1 cellular context compared by ENCODE assay signal in the genomic region with DNA sequence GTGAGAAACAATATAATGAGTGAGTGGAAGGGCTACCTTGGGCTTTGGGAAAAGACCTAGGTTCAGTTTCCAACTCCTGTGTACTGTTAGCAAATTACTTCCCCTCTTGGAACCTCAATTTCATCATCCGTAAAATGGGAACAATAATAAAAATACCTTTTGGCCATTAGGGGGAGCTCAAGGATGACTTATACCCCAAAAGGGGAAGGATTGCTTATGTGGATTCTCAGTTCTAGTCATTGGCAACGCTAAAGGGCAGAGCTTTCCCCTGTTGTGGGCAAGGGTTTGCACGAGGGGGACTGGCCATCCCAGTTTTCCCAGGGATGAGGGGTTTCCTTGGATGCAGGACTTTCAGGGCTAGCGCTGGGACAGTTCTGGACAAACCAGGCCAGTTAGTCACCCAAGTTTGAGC.
TF ChIP-seq lines count a peak whose summit lies in the region.

No MANE protein-coding gene starts in this region.

TF ChIP-seq in K562, 482 proteins besides CTCF, POLR2A, EP300 and RAD21:
- TF ChIP-seq KDM1A (IDR thresholded peaks at IDR 0.05) = peak; percentile 76 to 90
- TF ChIP-seq ESRRA (IDR thresholded peaks at IDR 0.05; ENCODE audit: borderline replicate concordance, low read depth) = peak; percentile 71; the same call in 1 of the 2 replicates
- peak; percentile 86; the same call in 1 of the 2 replicates for TF ChIP-seq HDAC2 (IDR thresholded peaks at IDR 0.05)
- peak in 1 of 2 experiments; percentile 61; a peak in 1 of 3 replicates for TF ChIP-seq CBX3 (IDR thresholded peaks at IDR 0.05; ENCODE audit: borderline replicate concordance in 1 of 2, low read length in 2 of 2)
- TF ChIP-seq, protein P1, sequence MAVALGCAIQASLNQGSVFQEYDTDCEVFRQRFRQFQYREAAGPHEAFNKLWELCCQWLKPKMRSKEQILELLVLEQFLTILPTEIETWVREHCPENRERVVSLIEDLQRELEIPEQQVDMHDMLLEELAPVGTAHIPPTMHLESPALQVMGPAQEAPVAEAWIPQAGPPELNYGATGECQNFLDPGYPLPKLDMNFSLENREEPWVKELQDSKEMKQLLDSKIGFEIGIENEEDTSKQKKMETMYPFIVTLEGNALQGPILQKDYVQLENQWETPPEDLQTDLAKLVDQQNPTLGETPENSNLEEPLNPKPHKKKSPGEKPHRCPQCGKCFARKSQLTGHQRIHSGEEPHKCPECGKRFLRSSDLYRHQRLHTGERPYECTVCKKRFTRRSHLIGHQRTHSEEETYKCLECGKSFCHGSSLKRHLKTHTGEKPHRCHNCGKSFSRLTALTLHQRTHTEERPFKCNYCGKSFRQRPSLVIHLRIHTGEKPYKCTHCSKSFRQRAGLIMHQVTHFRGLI (CRISPR knock-in tag; IDR thresholded peaks at IDR 0.05) = no peak
- TF ChIP-seq BACH1 (tag; IDR thresholded peaks at IDR 0.05) = no peak
- TF ChIP-seq ADNP (tag; IDR thresholded peaks at IDR 0.05) = peak; percentile 98
- no peak for TF ChIP-seq ZNF785 (CRISPR knock-in tag; IDR thresholded peaks at IDR 0.05)
- 0 out of 2 replicates have a peak, but pooled peaks have one; percentile 10 for TF ChIP-seq NFIC (IDR thresholded peaks at IDR 0.05)
- peak; percentile 27; the same call in 1 of the 2 replicates for TF ChIP-seq CEBPB (tag; IDR thresholded peaks at IDR 0.05)
- TF ChIP-seq TARDBP (IDR thresholded peaks at IDR 0.05) = no peak
- TF ChIP-seq SP1 (CRISPR knock-in tag; IDR thresholded peaks at IDR 0.05) = no peak
- TF ChIP-seq, protein P2, sequence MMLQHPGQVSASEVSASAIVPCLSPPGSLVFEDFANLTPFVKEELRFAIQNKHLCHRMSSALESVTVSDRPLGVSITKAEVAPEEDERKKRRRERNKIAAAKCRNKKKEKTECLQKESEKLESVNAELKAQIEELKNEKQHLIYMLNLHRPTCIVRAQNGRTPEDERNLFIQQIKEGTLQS (IDR thresholded peaks at IDR 0.05) = peak; percentile 45; the same call in 1 of the 2 replicates
- TF ChIP-seq, protein P2 (CRISPR knock-in tag; conservative IDR thresholded peaks at IDR 0.05) = no peak
- no peak for TF ChIP-seq ZNF589 (CRISPR knock-in tag; IDR thresholded peaks at IDR 0.05; ENCODE audit: low read depth)
- 0 out of 2 replicates have a peak, but pooled peaks have one; percentile 41 for TF ChIP-seq SPI1 (IDR thresholded peaks at IDR 0.05; ENCODE audit: borderline replicate concordance, low read depth, low read length)
- TF ChIP-seq ZKSCAN1 (IDR thresholded peaks at IDR 0.05; ENCODE audit: low read depth, low read length) = 0 out of 2 replicates have a peak, but pooled peaks have one; percentile 24
- no peak for TF ChIP-seq BCL6 (CRISPR knock-in tag; IDR thresholded peaks at IDR 0.05)
- no peak for TF ChIP-seq NCOA4 (IDR thresholded peaks at IDR 0.05; ENCODE audit: partially characterized antibody)
- peak; percentile 46; the same call in 1 of the 2 replicates for TF ChIP-seq SMC3 (conservative IDR thresholded peaks at IDR 0.05; ENCODE audit: insufficient read depth, low read depth, low read length)
- TF ChIP-seq EHMT2 (IDR thresholded peaks at IDR 0.05) = no peak
- TF ChIP-seq, protein P3, sequence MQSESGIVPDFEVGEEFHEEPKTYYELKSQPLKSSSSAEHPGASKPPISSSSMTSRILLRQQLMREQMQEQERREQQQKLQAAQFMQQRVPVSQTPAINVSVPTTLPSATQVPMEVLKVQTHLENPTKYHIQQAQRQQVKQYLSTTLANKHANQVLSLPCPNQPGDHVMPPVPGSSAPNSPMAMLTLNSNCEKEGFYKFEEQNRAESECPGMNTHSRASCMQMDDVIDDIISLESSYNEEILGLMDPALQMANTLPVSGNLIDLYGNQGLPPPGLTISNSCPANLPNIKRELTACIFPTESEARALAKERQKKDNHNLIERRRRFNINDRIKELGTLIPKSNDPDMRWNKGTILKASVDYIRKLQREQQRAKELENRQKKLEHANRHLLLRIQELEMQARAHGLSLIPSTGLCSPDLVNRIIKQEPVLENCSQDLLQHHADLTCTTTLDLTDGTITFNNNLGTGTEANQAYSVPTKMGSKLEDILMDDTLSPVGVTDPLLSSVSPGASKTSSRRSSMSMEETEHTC (IDR thresholded peaks at IDR 0.05) = no peak
- peak; percentile 96 for TF ChIP-seq CHD4 (IDR thresholded peaks at IDR 0.05; ENCODE audit: insufficient read depth, insufficient replicate concordance, low read depth, low read length, poor library complexity, severe bottlenecking)
- TF ChIP-seq SAP30 (IDR thresholded peaks at IDR 0.05; ENCODE audit: borderline replicate concordance, insufficient read depth, low read depth, low read length, poor library complexity, severe bottlenecking) = no peak
- TF ChIP-seq ZFX (CRISPR knock-in tag; IDR thresholded peaks at IDR 0.05) = no peak
- TF ChIP-seq, protein P4, sequence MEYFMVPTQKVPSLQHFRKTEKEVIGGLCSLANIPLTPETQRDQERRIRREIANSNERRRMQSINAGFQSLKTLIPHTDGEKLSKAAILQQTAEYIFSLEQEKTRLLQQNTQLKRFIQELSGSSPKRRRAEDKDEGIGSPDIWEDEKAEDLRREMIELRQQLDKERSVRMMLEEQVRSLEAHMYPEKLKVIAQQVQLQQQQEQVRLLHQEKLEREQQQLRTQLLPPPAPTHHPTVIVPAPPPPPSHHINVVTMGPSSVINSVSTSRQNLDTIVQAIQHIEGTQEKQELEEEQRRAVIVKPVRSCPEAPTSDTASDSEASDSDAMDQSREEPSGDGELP (CRISPR knock-in tag; IDR thresholded peaks at IDR 0.05; ENCODE audit: borderline replicate concordance) = no peak
- 0 out of 2 replicates have a peak, but pooled peaks have one; percentile 37 for TF ChIP-seq PTBP1 (IDR thresholded peaks at IDR 0.05; ENCODE audit: low read depth, low read length)
- TF ChIP-seq CBX1 (IDR thresholded peaks at IDR 0.05; ENCODE audit: low read depth) = peak; percentile 87; the same call in 1 of the 2 replicates
- TF ChIP-seq RBM25 (IDR thresholded peaks at IDR 0.05; ENCODE audit: low read depth, low read length, severe bottlenecking) = peak; percentile 98
- TF ChIP-seq BCOR (IDR thresholded peaks at IDR 0.05) = peak; percentile 96
- TF ChIP-seq JUNB (CRISPR knock-in tag; conservative IDR thresholded peaks at IDR 0.05) = no peak
- TF ChIP-seq ETV1 (tag; conservative IDR thresholded peaks at IDR 0.05; ENCODE audit: low read depth) = peak; percentile 79
- peak; percentile 6 for TF ChIP-seq ZFP36 (IDR thresholded peaks at IDR 0.05; ENCODE audit: low read depth, low read length, partially characterized antibody)
- peak in 1 of 2 experiments; percentile 88; a peak in 2 of 4 replicates for TF ChIP-seq RCOR1 (IDR thresholded peaks at IDR 0.05; ENCODE audit: borderline replicate concordance in 1 of 2, low read depth in 2 of 2, low read length in 2 of 2)
- TF ChIP-seq, protein P5, sequence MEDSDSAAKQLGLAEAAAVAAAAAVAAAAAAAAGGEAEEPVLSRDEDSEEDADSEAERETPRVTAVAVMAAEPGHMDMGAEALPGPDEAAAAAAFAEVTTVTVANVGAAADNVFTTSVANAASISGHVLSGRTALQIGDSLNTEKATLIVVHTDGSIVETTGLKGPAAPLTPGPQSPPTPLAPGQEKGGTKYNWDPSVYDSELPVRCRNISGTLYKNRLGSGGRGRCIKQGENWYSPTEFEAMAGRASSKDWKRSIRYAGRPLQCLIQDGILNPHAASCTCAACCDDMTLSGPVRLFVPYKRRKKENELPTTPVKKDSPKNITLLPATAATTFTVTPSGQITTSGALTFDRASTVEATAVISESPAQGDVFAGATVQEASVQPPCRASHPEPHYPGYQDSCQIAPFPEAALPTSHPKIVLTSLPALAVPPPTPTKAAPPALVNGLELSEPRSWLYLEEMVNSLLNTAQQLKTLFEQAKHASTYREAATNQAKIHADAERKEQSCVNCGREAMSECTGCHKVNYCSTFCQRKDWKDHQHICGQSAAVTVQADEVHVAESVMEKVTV (CRISPR knock-in tag; IDR thresholded peaks at IDR 0.05) = peak; percentile 66
- no peak for TF ChIP-seq SMARCA4 (IDR thresholded peaks at IDR 0.05)
- TF ChIP-seq, protein P6, sequence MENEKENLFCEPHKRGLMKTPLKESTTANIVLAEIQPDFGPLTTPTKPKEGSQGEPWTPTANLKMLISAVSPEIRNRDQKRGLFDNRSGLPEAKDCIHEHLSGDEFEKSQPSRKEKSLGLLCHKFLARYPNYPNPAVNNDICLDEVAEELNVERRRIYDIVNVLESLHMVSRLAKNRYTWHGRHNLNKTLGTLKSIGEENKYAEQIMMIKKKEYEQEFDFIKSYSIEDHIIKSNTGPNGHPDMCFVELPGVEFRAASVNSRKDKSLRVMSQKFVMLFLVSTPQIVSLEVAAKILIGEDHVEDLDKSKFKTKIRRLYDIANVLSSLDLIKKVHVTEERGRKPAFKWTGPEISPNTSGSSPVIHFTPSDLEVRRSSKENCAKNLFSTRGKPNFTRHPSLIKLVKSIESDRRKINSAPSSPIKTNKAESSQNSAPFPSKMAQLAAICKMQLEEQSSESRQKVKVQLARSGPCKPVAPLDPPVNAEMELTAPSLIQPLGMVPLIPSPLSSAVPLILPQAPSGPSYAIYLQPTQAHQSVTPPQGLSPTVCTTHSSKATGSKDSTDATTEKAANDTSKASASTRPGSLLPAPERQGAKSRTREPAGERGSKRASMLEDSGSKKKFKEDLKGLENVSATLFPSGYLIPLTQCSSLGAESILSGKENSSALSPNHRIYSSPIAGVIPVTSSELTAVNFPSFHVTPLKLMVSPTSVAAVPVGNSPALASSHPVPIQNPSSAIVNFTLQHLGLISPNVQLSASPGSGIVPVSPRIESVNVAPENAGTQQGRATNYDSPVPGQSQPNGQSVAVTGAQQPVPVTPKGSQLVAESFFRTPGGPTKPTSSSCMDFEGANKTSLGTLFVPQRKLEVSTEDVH (IDR thresholded peaks at IDR 0.05; ENCODE audit: low read depth, partially characterized antibody) = no peak
- TF ChIP-seq, protein P7, sequence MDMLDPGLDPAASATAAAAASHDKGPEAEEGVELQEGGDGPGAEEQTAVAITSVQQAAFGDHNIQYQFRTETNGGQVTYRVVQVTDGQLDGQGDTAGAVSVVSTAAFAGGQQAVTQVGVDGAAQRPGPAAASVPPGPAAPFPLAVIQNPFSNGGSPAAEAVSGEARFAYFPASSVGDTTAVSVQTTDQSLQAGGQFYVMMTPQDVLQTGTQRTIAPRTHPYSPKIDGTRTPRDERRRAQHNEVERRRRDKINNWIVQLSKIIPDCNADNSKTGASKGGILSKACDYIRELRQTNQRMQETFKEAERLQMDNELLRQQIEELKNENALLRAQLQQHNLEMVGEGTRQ (CRISPR knock-in tag; IDR thresholded peaks at IDR 0.05) = no peak
- peak; percentile 98 for TF ChIP-seq SMARCA5 (IDR thresholded peaks at IDR 0.05)
- TF ChIP-seq CEBPG (CRISPR knock-in tag; IDR thresholded peaks at IDR 0.05) = no peak
- peak in 1 of 2 experiments; percentile 58; a peak in 2 of 4 replicates for TF ChIP-seq CEBPG (tag; conservative IDR thresholded peaks at IDR 0.05 in 1 of 2, IDR thresholded peaks at IDR 0.05 in 1 of 2)
- TF ChIP-seq TGIF2 (CRISPR knock-in tag; IDR thresholded peaks at IDR 0.05) = no peak
- TF ChIP-seq, protein P8, sequence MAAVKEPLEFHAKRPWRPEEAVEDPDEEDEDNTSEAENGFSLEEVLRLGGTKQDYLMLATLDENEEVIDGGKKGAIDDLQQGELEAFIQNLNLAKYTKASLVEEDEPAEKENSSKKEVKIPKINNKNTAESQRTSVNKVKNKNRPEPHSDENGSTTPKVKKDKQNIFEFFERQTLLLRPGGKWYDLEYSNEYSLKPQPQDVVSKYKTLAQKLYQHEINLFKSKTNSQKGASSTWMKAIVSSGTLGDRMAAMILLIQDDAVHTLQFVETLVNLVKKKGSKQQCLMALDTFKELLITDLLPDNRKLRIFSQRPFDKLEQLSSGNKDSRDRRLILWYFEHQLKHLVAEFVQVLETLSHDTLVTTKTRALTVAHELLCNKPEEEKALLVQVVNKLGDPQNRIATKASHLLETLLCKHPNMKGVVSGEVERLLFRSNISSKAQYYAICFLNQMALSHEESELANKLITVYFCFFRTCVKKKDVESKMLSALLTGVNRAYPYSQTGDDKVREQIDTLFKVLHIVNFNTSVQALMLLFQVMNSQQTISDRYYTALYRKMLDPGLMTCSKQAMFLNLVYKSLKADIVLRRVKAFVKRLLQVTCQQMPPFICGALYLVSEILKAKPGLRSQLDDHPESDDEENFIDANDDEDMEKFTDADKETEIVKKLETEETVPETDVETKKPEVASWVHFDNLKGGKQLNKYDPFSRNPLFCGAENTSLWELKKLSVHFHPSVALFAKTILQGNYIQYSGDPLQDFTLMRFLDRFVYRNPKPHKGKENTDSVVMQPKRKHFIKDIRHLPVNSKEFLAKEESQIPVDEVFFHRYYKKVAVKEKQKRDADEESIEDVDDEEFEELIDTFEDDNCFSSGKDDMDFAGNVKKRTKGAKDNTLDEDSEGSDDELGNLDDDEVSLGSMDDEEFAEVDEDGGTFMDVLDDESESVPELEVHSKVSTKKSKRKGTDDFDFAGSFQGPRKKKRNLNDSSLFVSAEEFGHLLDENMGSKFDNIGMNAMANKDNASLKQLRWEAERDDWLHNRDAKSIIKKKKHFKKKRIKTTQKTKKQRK (IDR thresholded peaks at IDR 0.05; ENCODE audit: borderline replicate concordance, low read depth, low read length) = no peak
